ENCODE assay signal across 19 cellular contexts in the genomic region with DNA sequence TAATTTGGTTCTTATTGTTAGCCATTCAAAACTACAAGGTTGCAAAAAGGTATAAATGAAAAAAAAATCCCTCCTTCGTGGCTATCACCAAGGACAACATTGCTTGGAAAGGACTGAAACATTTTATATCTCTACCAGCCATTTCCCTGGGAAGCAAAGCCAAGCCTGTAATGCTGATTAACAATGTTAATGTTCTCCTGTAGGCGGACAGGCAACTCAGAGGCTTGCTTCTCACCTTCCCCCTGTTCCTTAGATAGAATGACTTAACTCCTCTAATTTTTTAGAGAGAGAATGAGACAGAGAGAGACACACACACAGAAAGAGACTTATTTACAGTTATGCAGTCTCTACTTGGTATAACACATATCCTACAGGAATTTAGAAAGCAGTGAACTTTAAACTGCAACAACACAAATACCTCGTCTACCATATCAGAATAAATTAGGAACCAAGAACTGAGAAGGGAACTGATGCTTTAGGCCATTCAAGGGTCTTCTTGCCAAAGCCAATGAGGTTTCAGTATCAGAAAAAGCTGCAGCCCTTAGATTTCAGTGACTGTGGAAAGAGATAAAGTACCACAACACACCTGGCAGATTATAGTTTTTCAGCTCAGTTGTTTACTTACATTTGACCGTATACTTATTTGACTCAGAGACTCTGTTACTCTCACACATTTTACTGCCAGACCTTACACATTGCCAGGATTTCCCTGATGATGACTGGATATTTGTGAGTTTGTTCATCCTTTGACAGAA. TPM values are rescaled to one million over a fixed set of nuclear protein-coding genes. Genes with fewer than 3 reads are reported as not detected.
A peak's percentile ranks its signal among the peaks of the same experiment; 100 is the strongest.
DNase-seq lines count a peak whose midpoint lies in the region; ATAC-seq and FAIRE-seq lines count a peak whose summit lies in the region.
"Had no signal": no experiment of that assay in that cellular context is flagged by ENCODE, and none has a peak within 500 bp of the region (broad histone marks: within the 10 kb centered on the region; RNA-seq: fewer than 3 reads in every experiment).

No MANE protein-coding gene starts in this region.

- ATAC-seq in GM18867 (IDR thresholded peaks at IDR 0.05; ENCODE audit: unreplicated experiment) (peak; percentile 84), GM21447 (IDR thresholded peaks at IDR 0.05; ENCODE audit: unreplicated experiment) (peak; percentile 74), HG03025 (IDR thresholded peaks at IDR 0.05; ENCODE audit: low FRiP score, unreplicated experiment) (peak; percentile 90)
- ATAC-seq: activated T-helper 17 cell treated with anti-CD3 and anti-CD28 coated beads, Interleukin-2, amount 50 U/mL, for 72 hours; CD8-positive, alpha-beta T cell had no signal

- no peak for FAIRE-seq in urothelium cell line (lab: Jason Lieb, UNC)

- DNase-seq in dermis blood vessel endothelial cell: peak; percentile 46
- no peak for DNase-seq in urothelium cell line (ENCODE audit: low spot score)
- no peak for DNase-seq in NCI-H1436 (lab: John Stamatoyannopoulos, UW)
- DNase-seq in activated CD8-positive, alpha-beta memory T cell treated with anti-CD3 and anti-CD28 coated beads, Interleukin-2, amount 50 U/mL, for 48 hours: no peak
- no peak for DNase-seq in stimulated activated CD4-positive, alpha-beta T cell treated with anti-CD3 and anti-CD28 coated beads, Interleukin-12 subunit alpha, Interleukin-12 subunit beta, amount 100 ng/mL, for 4 hours
- DNase-seq: CD8-positive, alpha-beta T cell; central memory CD4-positive, alpha-beta T cell; DND-41; effector CD4-positive, alpha-beta T cell; immature natural killer cell; naive B cell; NCI-H187; posterior cingulate gyrus; SJCRH30; stimulated activated CD4-positive, alpha-beta T cell treated with anti-CD3 and anti-CD28 coated beads, Interleukin-4, amount 100 ng/mL, for 4 hours had no signal

RNA-seq across cellular contexts. Expression of a gene that starts 20.9 kb away (rescaled TPM):
- 89.2 and 110 TPM in 2 replicates for total RNA-seq in dermis blood vessel endothelial cell
